34 cellular contexts compared by ENCODE assay signal in the genomic region with DNA sequence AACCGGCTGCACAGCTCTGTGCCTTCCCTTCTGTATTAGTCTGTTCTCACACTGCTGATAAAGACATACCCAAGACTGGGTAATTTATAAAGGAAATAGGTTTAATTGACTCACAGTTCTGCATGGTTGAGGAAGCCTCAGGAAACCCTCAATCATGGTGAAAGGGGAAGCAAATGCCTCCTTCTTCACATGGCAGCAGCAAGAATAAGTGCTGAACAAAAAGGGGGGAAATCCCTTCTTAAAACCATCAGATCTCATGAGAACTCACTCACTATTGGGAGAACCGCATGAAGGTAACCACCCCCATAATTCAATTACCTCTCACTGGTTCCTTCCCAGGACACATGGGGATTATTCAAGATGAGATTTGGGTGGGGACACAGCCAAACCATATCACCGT.
"Had no signal": no experiment of that assay in that cellular context is flagged by ENCODE, and none has a peak within 500 bp of the region (broad histone marks: within the 10 kb centered on the region; RNA-seq: fewer than 3 reads in every experiment).

No MANE protein-coding gene starts in this region.

- H3K36me3 Mint-ChIP-seq: activated CD4-positive, alpha-beta memory T cell treated with anti-CD3 and anti-CD28 coated beads for 36 hours; activated naive CD4-positive, alpha-beta T cell treated with anti-CD3 and anti-CD28 coated beads, Interleukin-2, amount 50 U/mL, for 72 hours; activated naive CD8-positive, alpha-beta T cell treated with anti-CD3 and anti-CD28 coated beads for 36 hours had no signal

- H3K27ac ChIP-seq: adrenal gland, body of pancreas, brain microvascular endothelial cell, breast epithelium, VCaP had no signal

- H3K36me3 ChIP-seq: adrenal gland, brain microvascular endothelial cell, breast epithelium had no signal

- H3K9me3 ChIP-seq: adrenal gland, body of pancreas, breast epithelium had no signal

- H3K4me1 ChIP-seq: adrenal gland, body of pancreas, breast epithelium had no signal

- H3K4me3 Mint-ChIP-seq: activated B cell treated with CpG ODN at 0.5 μM for 24 hours; activated CD4-positive, alpha-beta memory T cell treated with anti-CD3 and anti-CD28 coated beads for 36 hours; activated CD4-positive, alpha-beta T cell treated with anti-CD3 and anti-CD28 coated beads, Interleukin-2, amount 10 ng/mL, durations not matched to agents 24 days and 14 days; activated CD8-positive, alpha-beta T cell treated with anti-CD3 and anti-CD28 coated beads for 36 hours; activated naive CD4-positive, alpha-beta T cell treated with anti-CD3 and anti-CD28 coated beads for 36 hours; activated naive CD8-positive, alpha-beta T cell treated with anti-CD3 and anti-CD28 coated beads for 36 hours; activated T-cell treated with anti-CD3 and anti-CD28 coated beads, Interleukin-2, amount 50 U/mL, for 4 hours; activated T-cell treated with anti-CD3 and anti-CD28 coated beads, Interleukin-2, amount 50 U/mL, for 72 hours; activated T-helper 1 cell treated with anti-CD3 and anti-CD28 coated beads, Interleukin-12 subunit alpha, Interleukin-12 subunit beta, Interleukin-2, Interleukin-4 antibody, amounts not matched to agents 30 ng/mL and 10 ng/mL and 1 ng/mL, durations not matched to agents 14 hours and 24 hours and 36 hours; activated T-helper 17 cell treated with anti-CD3 and anti-CD28 coated beads, Interleukin-2, amount 50 U/mL, for 72 hours; T-helper 1 cell treated with Interleukin-12 subunit alpha and Interleukin-12 subunit beta and Interleukin-4 antibody, amounts not matched to agents 30 μg/mL and 1 μg/mL, for 36 hours; T-helper 2 cell treated with Interferon-gamma antibody and Interleukin-4, amounts not matched to agents 5 μg/mL and 100 μg/mL, for 36 hours had no signal

- DNase-seq: activated B cell treated with CpG ODN at 0.5 μM for 24 hours; activated CD4-positive, alpha-beta memory T cell treated with anti-CD3 and anti-CD28 coated beads for 36 hours; activated CD4-positive, alpha-beta T cell treated with anti-CD3 and anti-CD28 coated beads for 4 hours; activated CD4-positive, alpha-beta T cell treated with anti-CD3 and anti-CD28 coated beads, Interleukin-2, amount 10 ng/mL, durations not matched to agents 24 days and 14 days; activated CD4-positive, alpha-beta T cell treated with anti-CD3 and anti-CD28 coated beads, Interleukin-2, amount 50 U/mL, for 1 hour; activated CD4-positive, alpha-beta T cell treated with anti-CD3 and anti-CD28 coated beads, Interleukin-2, amount 50 U/mL, for 4 hours; activated CD4-positive, CD25-positive, alpha-beta regulatory T cell treated with anti-CD3 and anti-CD28 coated beads, Interleukin-2, amount 50 U/mL, for 72 hours; activated CD8-positive, alpha-beta memory T cell treated with anti-CD3 and anti-CD28 coated beads, Interleukin-2, amount 50 U/mL, for 4 hours; activated CD8-positive, alpha-beta T cell treated with anti-CD3 and anti-CD28 coated beads for 36 hours; activated effector memory CD4-positive, alpha-beta T cell treated with anti-CD3 and anti-CD28 coated beads, Interleukin-2, amount 50 U/mL, for 16 hours; activated gamma-delta T cell treated with Interleukin-2 at 50 U/mL for 16 hours; activated naive CD4-positive, alpha-beta T cell; activated naive CD4-positive, alpha-beta T cell treated with anti-CD3 and anti-CD28 coated beads for 36 hours; activated naive CD4-positive, alpha-beta T cell treated with anti-CD3 and anti-CD28 coated beads, Interleukin-2, amount 50 U/mL, for 16 hours; activated naive CD8-positive, alpha-beta T cell treated with anti-CD3 and anti-CD28 coated beads for 36 hours; activated T-cell treated with anti-CD3 and anti-CD28 coated beads for 4 hours; activated T-cell treated with anti-CD3 and anti-CD28 coated beads, Interleukin-2, amount 50 U/mL, for 1 hour; activated T-cell treated with anti-CD3 and anti-CD28 coated beads, Interleukin-2, amount 50 U/mL, for 4 hours; activated T-cell treated with anti-CD3 and anti-CD28 coated beads, Interleukin-2, amount 50 U/mL, for 72 hours; adrenal gland; amniotic stem cell; aorta; body of pancreas; brain microvascular endothelial cell; central memory CD4-positive, alpha-beta T cell; T-helper 2 cell; T-helper 9 cell had no signal

- H3K27me3 ChIP-seq: adrenal gland, body of pancreas, brain microvascular endothelial cell, breast epithelium had no signal

- H3K9me3 Mint-ChIP-seq: activated B cell treated with CpG ODN at 0.5 μM for 24 hours; activated CD4-positive, alpha-beta T cell treated with anti-CD3 and anti-CD28 coated beads, Interleukin-2, amount 10 ng/mL, durations not matched to agents 24 days and 14 days; activated CD8-positive, alpha-beta T cell treated with anti-CD3 and anti-CD28 coated beads for 36 hours; activated naive CD8-positive, alpha-beta T cell treated with anti-CD3 and anti-CD28 coated beads for 36 hours; activated T-cell treated with anti-CD3 and anti-CD28 coated beads, Interleukin-2, amount 50 U/mL, for 4 hours; activated T-cell treated with anti-CD3 and anti-CD28 coated beads, Interleukin-2, amount 50 U/mL, for 72 hours; T-helper 1 cell treated with Interleukin-12 subunit alpha and Interleukin-12 subunit beta and Interleukin-4 antibody, amounts not matched to agents 30 μg/mL and 1 μg/mL, for 36 hours; T-helper 2 cell treated with Interferon-gamma antibody and Interleukin-4, amounts not matched to agents 5 μg/mL and 100 μg/mL, for 36 hours had no signal

- H3K4me1 Mint-ChIP-seq: activated B cell treated with CpG ODN at 0.5 μM for 24 hours; activated CD4-positive, alpha-beta T cell treated with anti-CD3 and anti-CD28 coated beads, Interleukin-2, amount 10 ng/mL, durations not matched to agents 24 days and 14 days; activated naive CD8-positive, alpha-beta T cell treated with anti-CD3 and anti-CD28 coated beads for 36 hours; activated T-helper 17 cell treated with anti-CD3 and anti-CD28 coated beads, Interleukin-2, amount 50 U/mL, for 72 hours had no signal

- H3K27ac Mint-ChIP-seq: activated B cell treated with CpG ODN at 0.5 μM for 24 hours; activated CD4-positive, alpha-beta memory T cell treated with anti-CD3 and anti-CD28 coated beads for 36 hours; activated CD4-positive, alpha-beta T cell treated with anti-CD3 and anti-CD28 coated beads, Interleukin-2, amount 10 ng/mL, durations not matched to agents 24 days and 14 days; activated CD8-positive, alpha-beta T cell treated with anti-CD3 and anti-CD28 coated beads for 36 hours; activated naive CD4-positive, alpha-beta T cell treated with anti-CD3 and anti-CD28 coated beads for 36 hours; activated naive CD4-positive, alpha-beta T cell treated with anti-CD3 and anti-CD28 coated beads, Interleukin-2, amount 50 U/mL, for 72 hours; activated naive CD8-positive, alpha-beta T cell treated with anti-CD3 and anti-CD28 coated beads for 36 hours; activated T-cell treated with anti-CD3 and anti-CD28 coated beads, Interleukin-2, amount 50 U/mL, for 72 hours; activated T-helper 1 cell treated with anti-CD3 and anti-CD28 coated beads, Interleukin-12 subunit alpha, Interleukin-12 subunit beta, Interleukin-2, Interleukin-4 antibody, amounts not matched to agents 30 ng/mL and 10 ng/mL and 1 ng/mL, durations not matched to agents 14 hours and 24 hours and 36 hours; activated T-helper 17 cell treated with anti-CD3 and anti-CD28 coated beads, Interleukin-2, amount 50 U/mL, for 72 hours; T-helper 1 cell treated with Interleukin-12 subunit alpha and Interleukin-12 subunit beta and Interleukin-4 antibody, amounts not matched to agents 30 μg/mL and 1 μg/mL, for 36 hours; T-helper 2 cell treated with Interferon-gamma antibody and Interleukin-4, amounts not matched to agents 5 μg/mL and 100 μg/mL, for 36 hours had no signal

- H3K4me3 ChIP-seq: adrenal gland, body of pancreas, breast epithelium had no signal

- ATAC-seq: activated CD8-positive, alpha-beta T cell treated with anti-CD3 and anti-CD28 coated beads for 36 hours; activated naive CD4-positive, alpha-beta T cell treated with anti-CD3 and anti-CD28 coated beads, Interleukin-2, amount 50 U/mL, for 72 hours; activated T-cell treated with anti-CD3 and anti-CD28 coated beads, Interleukin-2, amount 50 U/mL, for 4 hours; activated T-cell treated with anti-CD3 and anti-CD28 coated beads, Interleukin-2, amount 50 U/mL, for 72 hours; activated T-helper 17 cell treated with anti-CD3 and anti-CD28 coated beads, Interleukin-2, amount 50 U/mL, for 72 hours; body of pancreas had no signal

- H3K27me3 Mint-ChIP-seq: activated B cell treated with CpG ODN at 0.5 μM for 24 hours; activated CD4-positive, alpha-beta memory T cell treated with anti-CD3 and anti-CD28 coated beads for 36 hours; activated CD4-positive, alpha-beta T cell treated with anti-CD3 and anti-CD28 coated beads, Interleukin-2, amount 10 ng/mL, durations not matched to agents 24 days and 14 days had no signal
